In the genomic region with DNA sequence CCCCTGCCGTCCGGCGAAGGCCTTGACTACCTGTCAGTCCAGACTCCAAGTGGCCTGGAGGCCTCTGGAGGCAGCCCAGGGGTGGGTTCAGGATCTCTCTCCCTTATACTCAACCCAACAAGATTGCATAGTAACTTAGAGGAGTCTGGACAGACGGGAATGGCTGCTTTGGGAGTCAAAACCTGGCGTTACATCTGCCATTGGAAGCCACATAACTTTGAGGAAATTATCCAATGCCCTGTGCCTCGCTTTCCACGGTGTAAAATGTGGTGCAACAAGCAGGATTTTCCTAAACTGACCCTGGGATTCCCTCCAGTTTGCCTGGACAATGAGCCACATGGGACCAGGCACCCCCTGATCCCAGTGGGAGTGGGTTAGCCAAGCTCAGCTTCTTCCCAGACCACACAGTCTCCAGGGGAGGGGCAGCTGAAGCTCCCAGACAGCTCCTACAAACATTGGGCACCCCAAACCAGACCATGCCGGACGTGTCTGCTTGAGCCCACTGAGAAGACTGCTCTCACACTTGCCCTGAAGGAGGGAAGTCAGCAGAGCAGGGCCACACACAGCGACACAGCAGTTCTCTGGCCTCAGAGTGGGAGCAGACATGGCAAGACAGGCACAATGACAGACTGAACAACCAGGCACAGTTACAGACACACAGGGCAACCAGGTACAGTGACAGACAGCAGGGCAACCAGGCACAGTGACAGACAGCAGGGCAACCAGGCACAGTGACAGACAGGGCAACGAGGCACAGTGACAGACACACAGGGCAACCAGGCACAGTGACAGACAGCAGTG, we compare ENCODE assay signal across 21 cellular contexts.
DNase-seq lines count a peak whose midpoint lies in the region; ATAC-seq and TF ChIP-seq lines count a peak whose summit lies in the region.
"Had no signal": no experiment of that assay in that cellular context is flagged by ENCODE, and none has a peak within 500 bp of the region (broad histone marks: within the 10 kb centered on the region; RNA-seq: fewer than 3 reads in every experiment).

No MANE protein-coding gene starts in this region.

- H3K9me3 ChIP-seq in BLaER1 (peaks cover 14% of the 10 kb centered on the region), HUES64 (ENCODE audit: insufficient read depth, low read depth, low read length) (no peaks in the 10 kb centered on the region)

- H4K20me1 ChIP-seq in BLaER1 = no peaks in the 10 kb centered on the region

- H3K36me3 ChIP-seq in BLaER1 (no peaks in the 10 kb centered on the region), HUES64 (ENCODE audit: insufficient read depth, low read length) (no peaks in the 10 kb centered on the region)

- DNase-seq in islet precursor cell (peak; percentile 50), progenitor cell of endocrine pancreas (ENCODE audit: low spot score, unreplicated experiment) (no peak), SKM-1 (lab: John Stamatoyannopoulos, UW; ENCODE audit: unreplicated experiment) (no peak)
- DNase-seq in stimulated activated CD8-positive, alpha-beta memory T cell treated with anti-CD3 and anti-CD28 coated beads, Interleukin-4, amount 100 ng/mL, for 48 hours = no peak
- DNase-seq: C1 segment of cervical spinal cord; GDM1; NCI-H1105; NCI-H146; NCI-H2029; NCI-H2227 treated with DMSO at 0.1 percent for 48 hours; NCI-H510A; NCI-H774; NK-92 treated with Interleukin-12 subunit alpha and Interleukin-12 subunit beta, amount 100 ng/mL, for 24 hours; SHP77 treated with DMSO at 0.1 percent for 48 hours had no signal

- no peak overlapping the region for H3K4me2 ChIP-seq in BLaER1

- H3K27ac ChIP-seq in BLaER1 (peak overlapping the region; percentile 13; the same call in 1 of the 2 replicates), HUES64 (ENCODE audit: low read depth, low read length) (no peak overlapping the region)
- H3K27ac ChIP-seq: RWPE1 had no signal

- peaks cover 16% of the 10 kb centered on the region for H3K27me3 Mint-ChIP-seq in progenitor cell of endocrine pancreas

- 91% methylated on average over 11 of the region's 11 CpGs for WGBS in HUES64

- H3K9me3 Mint-ChIP-seq in progenitor cell of endocrine pancreas (ENCODE audit: low read depth) = peaks cover 8% of the 10 kb centered on the region

- H3K4me3 Mint-ChIP-seq in progenitor cell of endocrine pancreas (ENCODE audit: low read depth) = no peak overlapping the region
- H3K4me3 Mint-ChIP-seq: CD8-positive, alpha-beta T cell; IgD-negative memory B cell had no signal

- H3K27me3 ChIP-seq in BLaER1 = no peaks in the 10 kb centered on the region
- no peaks in the 10 kb centered on the region for H3K27me3 ChIP-seq in HUES64 (ENCODE audit: insufficient read depth, low read length)

- no peaks in the 10 kb centered on the region for H3K4me1 Mint-ChIP-seq in progenitor cell of endocrine pancreas (ENCODE audit: low read depth)
- H3K4me1 Mint-ChIP-seq: IgD-negative memory B cell had no signal

- H3K4me1 ChIP-seq in BLaER1 (no peaks in the 10 kb centered on the region), HUES64 (ENCODE audit: insufficient read depth, low read length) (no peaks in the 10 kb centered on the region)

- ATAC-seq in HG02642 (IDR thresholded peaks at IDR 0.05; ENCODE audit: poor library complexity, unreplicated experiment) = no peak
- no peak for ATAC-seq in esophagus mucosa
- ATAC-seq: CD8-positive, alpha-beta T cell had no signal

- TF ChIP-seq CTCF in progenitor cell of endocrine pancreas (IDR thresholded peaks at IDR 0.05; ENCODE audit: unreplicated experiment) = no peak

- peak overlapping the region; percentile 30 for H3K27ac Mint-ChIP-seq in progenitor cell of endocrine pancreas
- H3K27ac Mint-ChIP-seq: CD8-positive, alpha-beta T cell had no signal

- H3K36me3 Mint-ChIP-seq in progenitor cell of endocrine pancreas (ENCODE audit: insufficient read depth) = peaks cover 2% of the 10 kb centered on the region
- H3K36me3 Mint-ChIP-seq: CD8-positive, alpha-beta T cell; IgD-negative memory B cell had no signal

- no peak overlapping the region for H3K9ac ChIP-seq in BLaER1
- H3K9ac ChIP-seq in HUES64 (ENCODE audit: low read depth, low read length) = 0 out of 2 replicates have a peak overlapping the region, but pooled peaks have one; percentile 22

- no peak overlapping the region for H3K4me3 ChIP-seq in BLaER1
- no peak overlapping the region for H3K4me3 ChIP-seq in HUES64 (ENCODE audit: low read length)
